In genomic region chr5:100479079-100479688, GRCh38 we compare ENCODE assay signal across 8 cellular contexts. TPM values are rescaled to one million over a fixed set of nuclear protein-coding genes. Genes with fewer than 3 reads are reported as not detected.
DNase-seq lines count a peak whose midpoint lies in the region; ATAC-seq, FAIRE-seq and TF ChIP-seq lines count a peak whose summit lies in the region.

No MANE protein-coding gene starts in this region.

- FAIRE-seq in pancreas (lab: Jason Lieb, UNC): peak; percentile 32

- H3K9me3 Mint-ChIP-seq in stimulated activated naive CD8-positive, alpha-beta T cell treated with anti-CD3 and anti-CD28 coated beads, Interleukin-15, amount 100 ng/mL, for 72 hours: no peaks in the 10 kb centered on the region

- H3K4me3 Mint-ChIP-seq in stimulated activated naive CD8-positive, alpha-beta T cell treated with anti-CD3 and anti-CD28 coated beads, Interleukin-15, amount 100 ng/mL, for 72 hours: no peak overlapping the region

- H3K4me1 Mint-ChIP-seq in stimulated activated naive CD8-positive, alpha-beta T cell treated with anti-CD3 and anti-CD28 coated beads, Interleukin-15, amount 100 ng/mL, for 72 hours: no peaks in the 10 kb centered on the region

- WGBS in pancreas, 2 donors: 42 to 44% methylated on average over 3 of the region's 3 CpGs

- no peaks in the 10 kb centered on the region for H3K36me3 ChIP-seq in pancreas

- H3K27ac ChIP-seq in pancreas: no peak overlapping the region

- H3K27me3 ChIP-seq in pancreas: no peaks in the 10 kb centered on the region

- H3K4me1 ChIP-seq in pancreas: no peaks in the 10 kb centered on the region

- no peaks in the 10 kb centered on the region for H3K27me3 Mint-ChIP-seq in stimulated activated naive CD8-positive, alpha-beta T cell treated with anti-CD3 and anti-CD28 coated beads, Interleukin-15, amount 100 ng/mL, for 72 hours

- no peaks in the 10 kb centered on the region for H3K9me3 ChIP-seq in pancreas

- H3K27ac Mint-ChIP-seq in stimulated activated naive CD8-positive, alpha-beta T cell treated with anti-CD3 and anti-CD28 coated beads, Interleukin-15, amount 100 ng/mL, for 72 hours: no peak overlapping the region

- intact Hi-C loops in pancreas (cut with DNase I): no loop called here

- H3K4me3 ChIP-seq in pancreas: no peak overlapping the region

- TF ChIP-seq CTCF in pancreas (IDR thresholded peaks at IDR 0.05): peak in 2 of 4 donors; percentile 15 to 37

- DNase-seq in GDM1 (lab: John Stamatoyannopoulos, UW): peak; percentile 5
- DNase-seq in HCEC 1CT: peak; percentile 28
- DNase-seq in NCI-H2081 treated with DMSO at 0.1 percent for 48 hours (lab: John Stamatoyannopoulos, UW): peak; percentile 13
- peak; percentile 25 for DNase-seq in cerebellar cortex (ENCODE audit: low spot score)
- peak in 2 of 6 donors; percentile 14 to 16 for DNase-seq in pancreas
- no peak for DNase-seq in stimulated activated naive CD8-positive, alpha-beta T cell treated with anti-CD3 and anti-CD28 coated beads, Interleukin-15, amount 100 ng/mL, for 72 hours
- DNase-seq in NOMO-1 treated with DMSO at 0.1 percent for 48 hours (lab: John Stamatoyannopoulos, UW; ENCODE audit: unreplicated experiment): no peak

- ATAC-seq in pancreas (peak in 3 of 4 donors; percentile 82 to 87 (median 84)), GM18520 (IDR thresholded peaks at IDR 0.05; ENCODE audit: unreplicated experiment) (no peak)
- ATAC-seq in stimulated activated naive CD8-positive, alpha-beta T cell treated with anti-CD3 and anti-CD28 coated beads, Interleukin-15, amount 100 ng/mL, for 72 hours: no peak

RNA-seq across cellular contexts. Expression of gene FAM174A, which starts 56.0 kb away (rescaled TPM):
- total RNA-seq in pancreas: 10 to 100 TPM in 2 of 6 donors, 1 to 10 TPM in 4; 8.2 to 10.2 (median 9.3) TPM
- polyA plus RNA-seq in pancreas: 10 to 100 TPM in 1 of 2 donors, 1 to 10 TPM in 1; 8.5 to 31.5 TPM

Comparison
In these comparisons a context has a peak if more than half of its experiments do, and no peak if none do; other contexts are left out.
1. DNase-seq: peak in GDM1 (single experiment), HCEC 1CT (single experiment), NCI-H2081 treated with DMSO at 0.1 percent for 48 hours (single experiment) and cerebellar cortex (single experiment); none in stimulated activated naive CD8-positive, alpha-beta T cell treated with anti-CD3 and anti-CD28 coated beads, Interleukin-15, amount 100 ng/mL, for 72 hours (0 of 2) and NOMO-1 treated with DMSO at 0.1 percent for 48 hours (single experiment).
2. ATAC-seq: peak in pancreas (3 of 4); none in stimulated activated naive CD8-positive, alpha-beta T cell treated with anti-CD3 and anti-CD28 coated beads, Interleukin-15, amount 100 ng/mL, for 72 hours (single experiment) and GM18520 (single experiment).